Comparison of ENCODE assay signal across 18 cellular contexts in genomic region chr7:148799893-148800545, GRCh38.
"Had no signal": no experiment of that assay in that cellular context is flagged by ENCODE, and none has a peak within 500 bp of the region (broad histone marks: within the 10 kb centered on the region; RNA-seq: fewer than 3 reads in every experiment).

No MANE protein-coding gene starts in this region.

- FAIRE-seq: endometrium, keratinocyte, urothelium cell line had no signal

- DNase-seq: activated CD4-positive, alpha-beta memory T cell treated with anti-CD3 and anti-CD28 coated beads, Interleukin-2, amount 10 ng/mL, durations not matched to agents 7 days and 5 days; activated CD8-positive, alpha-beta memory T cell treated with anti-CD3 and anti-CD28 coated beads, Interleukin-2, amount 50 U/mL, for 48 hours; activated naive CD4-positive, alpha-beta T cell treated with anti-CD3 and anti-CD28 coated beads, Interleukin-2, amount 50 U/mL, for 16 hours; amygdala; dermis blood vessel endothelial cell; left lung; mesenchymal stem cell; stimulated activated CD4-positive, alpha-beta T cell treated with anti-CD3 and anti-CD28 coated beads, Interleukin-4, amount 100 ng/mL, for 1 hour; stomach had no signal

- H3K9me3 ChIP-seq: esophagus muscularis mucosa, left lung, stomach, thoracic aorta had no signal

- H3K4me1 Mint-ChIP-seq: activated CD4-positive, alpha-beta memory T cell treated with anti-CD3 and anti-CD28 coated beads, Interleukin-2, amount 10 ng/mL, durations not matched to agents 7 days and 5 days; brain; nephron had no signal

- ATAC-seq: activated CD4-positive, CD25-positive, alpha-beta regulatory T cell treated with anti-CD3 and anti-CD28 coated beads, Interleukin-2, amount 50 U/mL, for 24 hours; left lung had no signal

- H3K4me3 ChIP-seq: esophagus muscularis mucosa, left lung, stomach, thoracic aorta had no signal

- H3K4me3 Mint-ChIP-seq: activated CD4-positive, alpha-beta memory T cell treated with anti-CD3 and anti-CD28 coated beads, Interleukin-2, amount 10 ng/mL, durations not matched to agents 7 days and 5 days; brain; nephron had no signal

- H3K27me3 ChIP-seq: esophagus muscularis mucosa, left lung, stomach had no signal

- H3K4me1 ChIP-seq: esophagus muscularis mucosa, left lung, stomach had no signal

- H3K27me3 Mint-ChIP-seq: activated CD4-positive, alpha-beta memory T cell treated with anti-CD3 and anti-CD28 coated beads, Interleukin-2, amount 10 ng/mL, durations not matched to agents 7 days and 5 days; brain had no signal

- H3K27ac Mint-ChIP-seq: activated CD4-positive, alpha-beta memory T cell treated with anti-CD3 and anti-CD28 coated beads, Interleukin-2, amount 10 ng/mL, durations not matched to agents 7 days and 5 days; activated T-helper 2 cell treated with anti-CD3 and anti-CD28 coated beads, Interferon-gamma antibody, Interleukin-2, Interleukin-4, amounts not matched to agents 10 μg/mL and 5 μg/mL and 100 μg/mL, durations not matched to agents 14 hours and 24 hours and 36 hours; nephron had no signal

- H3K9me3 Mint-ChIP-seq: activated CD4-positive, alpha-beta memory T cell treated with anti-CD3 and anti-CD28 coated beads, Interleukin-2, amount 10 ng/mL, durations not matched to agents 7 days and 5 days; activated T-helper 2 cell treated with anti-CD3 and anti-CD28 coated beads, Interferon-gamma antibody, Interleukin-2, Interleukin-4, amounts not matched to agents 10 μg/mL and 5 μg/mL and 100 μg/mL, durations not matched to agents 14 hours and 24 hours and 36 hours had no signal

- H3K27ac ChIP-seq: esophagus muscularis mucosa, left lung, stomach, thoracic aorta had no signal
